Comparison of ENCODE assay signal across 8 cellular contexts in genomic region chr16:86874141-86874540, GRCh38.
DNase-seq lines count a peak whose midpoint lies in the region; ATAC-seq and TF ChIP-seq lines count a peak whose summit lies in the region.

No MANE protein-coding gene starts in this region.

- H3K9me3 ChIP-seq in right lobe of liver, result no peaks in the 10 kb centered on the region

- H3K4me1 ChIP-seq in right lobe of liver, result no peaks in the 10 kb centered on the region

- H3K36me3 Mint-ChIP-seq in HFFc6 (ENCODE audit: low read depth), result peaks cover 22% of the 10 kb centered on the region

- ATAC-seq in right lobe of liver (peak in 2 of 4 donors; percentile 34 to 38), HG02759 (IDR thresholded peaks at IDR 0.05; ENCODE audit: unreplicated experiment) (no peak), GM19328 (IDR thresholded peaks at IDR 0.05; ENCODE audit: unreplicated experiment) (no peak), HG03159 (IDR thresholded peaks at IDR 0.05; ENCODE audit: unreplicated experiment) (no peak), HG03135 (IDR thresholded peaks at IDR 0.05; ENCODE audit: unreplicated experiment) (no peak)

- H3K4me1 Mint-ChIP-seq in HFFc6 (ENCODE audit: low read depth), result no peaks in the 10 kb centered on the region

- H3K27me3 ChIP-seq in right lobe of liver, result no peaks in the 10 kb centered on the region

- H3K4me3 ChIP-seq in right lobe of liver, result no peak overlapping the region

- H3K27ac Mint-ChIP-seq in HFFc6, result no peak overlapping the region

- peaks cover 34% of the 10 kb centered on the region for H3K9me3 Mint-ChIP-seq in HFFc6

- TF ChIP-seq CTCF in HFFc6 (IDR thresholded peaks at IDR 0.05), result peak; percentile 81
- peak; percentile 25 to 40 (median 34) for TF ChIP-seq CTCF in right lobe of liver (IDR thresholded peaks at IDR 0.05)

- TF ChIP-seq POLR2A in right lobe of liver (IDR thresholded peaks at IDR 0.05), result no peak

- H3K27ac ChIP-seq in right lobe of liver, result no peak overlapping the region

- DNase-seq in COLO668 (lab: John Stamatoyannopoulos, UW; ENCODE audit: unreplicated experiment), result peak; percentile 11
- DNase-seq in HFFc6, result peak; percentile 8
- DNase-seq in activated T-cell treated with anti-CD3 and anti-CD28 coated beads for 48 hours (ENCODE audit: low read depth), result peak; percentile 18
- no peak for DNase-seq in right lobe of liver

- intact Hi-C loops in right lobe of liver (cut with DNase I), result no loop called here

- no peaks in the 10 kb centered on the region for H3K36me3 ChIP-seq in right lobe of liver

- H3K27me3 Mint-ChIP-seq in HFFc6 (ENCODE audit: insufficient read depth), result peaks cover 55% of the 10 kb centered on the region

- no peak overlapping the region for H3K4me3 Mint-ChIP-seq in HFFc6

- 35% methylated on average over 2 of the region's 2 CpGs for WGBS in right lobe of liver (ENCODE audit: insufficient coverage, low coverage, low lambda C conversion rate, missing lambda C conversion rate)

Comparison
In these comparisons a context has a peak if more than half of its experiments do, and no peak if none do; other contexts are left out.
1. DNase-seq: peak in COLO668 (single experiment), HFFc6 (single experiment) and activated T-cell treated with anti-CD3 and anti-CD28 coated beads for 48 hours (single experiment); none in right lobe of liver (0 of 3).